8 cellular contexts compared by ENCODE assay signal in genomic region chr15:76905013-76905839, GRCh38. TPM values are rescaled to one million over a fixed set of nuclear protein-coding genes. Genes with fewer than 3 reads are reported as not detected.
DNase-seq lines count a peak whose midpoint lies in the region; ATAC-seq and TF ChIP-seq lines count a peak whose summit lies in the region.

TSS of gene SCAPER (minus strand) at chr15:76905340. CDS start at chr15:76883817, 21,523 bp downstream.

- ATAC-seq in HG02759 (IDR thresholded peaks at IDR 0.05; ENCODE audit: unreplicated experiment) = peak; percentile 90
- ATAC-seq in T-cell (replicated peaks in 1 of 4) = peak; percentile 92 to 94 (median 92)
- ATAC-seq in heart right ventricle = peak; percentile 97 to 99 (median 98)

- H3K36me3 Mint-ChIP-seq in T-cell (peaks cover 4% of the 10 kb centered on the region), type B pancreatic cell (no peaks in the 10 kb centered on the region)

- DNase-seq in NCI-H1417 treated with DMSO at 0.1 percent for 48 hours (lab: John Stamatoyannopoulos, UW) (peak; percentile 89), T-cell (peak; percentile 81 to 93 (median 87)), heart right ventricle (peak; percentile 92 to 95), posterior cingulate gyrus (peak; percentile 88 to 99 (median 93)), type B pancreatic cell (ENCODE audit: extremely low spot score, unreplicated experiment) (peak; percentile 94)

- TF ChIP-seq CTCF in GM12873 (IDR thresholded peaks at IDR 0.05; ENCODE audit: insufficient read depth, low read depth, low read length, missing control alignments) = peak; percentile 19
- peak in 5 of 9 donors; percentile 22 to 45 (median 23) for TF ChIP-seq CTCF in heart right ventricle (IDR thresholded peaks at IDR 0.05)
- TF ChIP-seq CTCF in type B pancreatic cell (conservative IDR thresholded peaks at IDR 0.05) = no peak

- H3K27me3 ChIP-seq in heart right ventricle = no peaks in the 10 kb centered on the region

- H3K27ac ChIP-seq in adipose tissue (ENCODE audit: low read depth, low read length) = peak within 1 kb of the TSS; percentile 31
- H3K27ac ChIP-seq in heart right ventricle = peak within 1 kb of the TSS; percentile 76 to 98 (median 92)

- WGBS in adipose tissue, 3 donors = 0 to 1% (median 1%) methylated on average over 71 to 78 of the region's 78 CpGs
- 0% methylated on average over 72 to 78 of the region's 78 CpGs for WGBS in heart right ventricle, 2 donors

- peaks cover 0 to 4% (median 0%) of the 10 kb centered on the region in 11 donors for H3K9me3 ChIP-seq in heart right ventricle

- H3K9me3 Mint-ChIP-seq in T-cell (no peaks in the 10 kb centered on the region), type B pancreatic cell (no peaks in the 10 kb centered on the region)

- CTCF ChIA-PET in T-cell (lab: Charles Lee) = interaction anchor here in 1 of 2 donors (1.4 kb wide), 1 partner anchor 30 kb away, joined by 3 read pairs; no protein-coding TSS in a partner anchor

- peaks cover 8 to 37% (median 30%) of the 10 kb centered on the region in 9 donors for H3K4me1 ChIP-seq in heart right ventricle

- no peaks in the 10 kb centered on the region for H3K36me3 ChIP-seq in heart right ventricle

- H3K4me3 Mint-ChIP-seq in T-cell = peak within 1 kb of the TSS; percentile 90 to 93 (median 91)
- H3K4me3 Mint-ChIP-seq in type B pancreatic cell = peak within 1 kb of the TSS; percentile 95

- peaks cover 33 to 41% (median 37%) of the 10 kb centered on the region in 3 donors for H3K4me1 Mint-ChIP-seq in T-cell
- peaks cover 17% of the 10 kb centered on the region for H3K4me1 Mint-ChIP-seq in type B pancreatic cell (ENCODE audit: unreplicated experiment)

- POLR2A ChIA-PET in T-cell (lab: Charles Lee) = no interaction called here

- H3K4me3 ChIP-seq in heart right ventricle = peak within 1 kb of the TSS; percentile 67 to 97 (median 84)

- H3K27ac Mint-ChIP-seq in T-cell (peak within 1 kb of the TSS; percentile 88 to 96), type B pancreatic cell (peak within 1 kb of the TSS; percentile 95)

- H3K27me3 Mint-ChIP-seq in T-cell (no peaks in the 10 kb centered on the region), type B pancreatic cell (no peaks in the 10 kb centered on the region)

- intact Hi-C loops in heart right ventricle (cut with DNase I) (loop anchor here in 2 of 10 donors (1.0 to 2.0 kb wide), 2 partner anchors 26 kb away; partner anchors contain the start of gene RCN2 (in 2 of the 2)), posterior cingulate gyrus (cut with DNase I) (loop anchor here (1.0 kb wide), 1 partner anchor 26 kb away; the partner anchor contains the start of gene RCN2)

RNA-seq across cellular contexts. Expression of gene SCAPER, which starts in this region (rescaled TPM):
- 10 to 100 TPM; 32.5 to 59.4 (median 44.1) TPM for total RNA-seq in T-cell
- polyA plus RNA-seq in adipose tissue = 1 to 10 TPM; 5.4 to 9.6 (median 8.5) TPM
- 10 to 100 TPM; 33.9 to 48.1 (median 40.2) TPM for total RNA-seq in heart right ventricle
- polyA plus RNA-seq in heart right ventricle = 1 to 10 TPM; 6.9 to 9.5 TPM
- 23.4 and 26.6 TPM in 2 replicates for total RNA-seq in type B pancreatic cell (ENCODE audit: low replicate concordance)

Comparison
In these comparisons a context has a peak if more than half of its experiments do, and no peak if none do; other contexts are left out.
1. Peak in every context shown above with its lines: DNase-seq, ATAC-seq, H3K4me3 ChIP-seq and H3K27ac ChIP-seq.